16 cellular contexts compared by ENCODE assay signal in the genomic region with DNA sequence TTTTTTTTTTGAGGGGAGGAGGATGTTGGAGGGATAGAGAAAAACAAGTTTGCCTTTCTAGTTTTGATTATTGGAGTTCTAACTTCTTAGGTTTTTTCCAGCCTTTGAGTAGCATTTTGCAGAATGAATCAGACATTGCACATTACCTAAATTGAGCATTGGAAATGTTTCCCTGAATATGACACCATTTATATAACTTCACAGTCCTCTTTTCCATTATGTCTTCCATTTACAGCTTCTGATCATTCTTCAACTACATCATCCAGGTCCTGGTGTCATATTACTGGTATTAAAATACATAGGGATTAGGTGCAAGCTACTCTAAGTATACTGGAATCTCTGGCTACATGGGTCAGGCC.
DNase-seq lines count a peak whose midpoint lies in the region; ATAC-seq and TF ChIP-seq lines count a peak whose summit lies in the region.
"Had no signal": no experiment of that assay in that cellular context is flagged by ENCODE, and none has a peak within 500 bp of the region (broad histone marks: within the 10 kb centered on the region; RNA-seq: fewer than 3 reads in every experiment).

No MANE protein-coding gene starts in this region.

- H3K27me3 Mint-ChIP-seq in chondrocyte (ENCODE audit: low read depth): no peaks in the 10 kb centered on the region
- H3K27me3 Mint-ChIP-seq in neural progenitor cell (ENCODE audit: insufficient read depth, low read depth): no peaks in the 10 kb centered on the region

- no peaks in the 10 kb centered on the region for H3K36me3 ChIP-seq in Karpas-422 (ENCODE audit: insufficient read depth, low read length)
- H3K36me3 ChIP-seq in skeletal muscle tissue (ENCODE audit: control insufficient read depth in 3 of 3, insufficient read depth in 3 of 3, low read length in 3 of 3): no peaks in the 10 kb centered on the region
- H3K36me3 ChIP-seq in neural progenitor cell: no peaks in the 10 kb centered on the region
- H3K36me3 ChIP-seq: colonic mucosa, lower lobe of right lung, sigmoid colon had no signal

- H3K36me3 Mint-ChIP-seq in chondrocyte (ENCODE audit: low read depth): no peaks in the 10 kb centered on the region
- peaks cover 4% of the 10 kb centered on the region for H3K36me3 Mint-ChIP-seq in neural progenitor cell

- peak overlapping the region; percentile 97; the same call in 1 of the 2 replicates for H3K27ac ChIP-seq in Karpas-422 (ENCODE audit: low read length)
- H3K27ac ChIP-seq in skeletal muscle tissue (ENCODE audit: low read depth, low read length): peak overlapping the region; percentile 90
- no peak overlapping the region for H3K27ac ChIP-seq in foreskin keratinocyte
- no peak overlapping the region for H3K27ac ChIP-seq in neural progenitor cell
- H3K27ac ChIP-seq: colonic mucosa, esophagus squamous epithelium, SJCRH30 had no signal

- H2AFZ ChIP-seq in Karpas-422 (ENCODE audit: low read length): no peak overlapping the region
- H2AFZ ChIP-seq in neural progenitor cell (replicated peaks): no peak overlapping the region

- peaks cover 68% of the 10 kb centered on the region for H3K4me1 ChIP-seq in Karpas-422 (ENCODE audit: low read length)
- H3K4me1 ChIP-seq in skeletal muscle tissue (ENCODE audit: control insufficient read depth in 3 of 3, insufficient read depth in 3 of 3, low read length in 3 of 3): peaks cover 57 to 69% (median 67%) of the 10 kb centered on the region in 3 donors
- H3K4me1 ChIP-seq in foreskin keratinocyte: peaks cover 27% of the 10 kb centered on the region
- H3K4me1 ChIP-seq in neural progenitor cell: no peaks in the 10 kb centered on the region
- H3K4me1 ChIP-seq: colonic mucosa had no signal

- H3K79me2 ChIP-seq in Karpas-422 (ENCODE audit: low read length) (no peaks in the 10 kb centered on the region), neural progenitor cell (ENCODE audit: low read depth) (no peaks in the 10 kb centered on the region)

- peak overlapping the region; percentile 85 for H3K27ac Mint-ChIP-seq in chondrocyte (ENCODE audit: unreplicated experiment)
- no peak overlapping the region for H3K27ac Mint-ChIP-seq in neural progenitor cell

- H3K4me2 ChIP-seq in Karpas-422 (ENCODE audit: low read depth, low read length, poor library complexity, severe bottlenecking) (no peak overlapping the region), neural progenitor cell (no peak overlapping the region)

- H3K9me3 Mint-ChIP-seq in chondrocyte (ENCODE audit: low read depth): no peaks in the 10 kb centered on the region
- no peaks in the 10 kb centered on the region for H3K9me3 Mint-ChIP-seq in neural progenitor cell

- no peak for ATAC-seq in GM19463 (IDR thresholded peaks at IDR 0.05; ENCODE audit: unreplicated experiment)
- no peak for ATAC-seq in foreskin keratinocyte
- ATAC-seq: lower lobe of right lung had no signal

- H3K4me3 ChIP-seq in Karpas-422 (ENCODE audit: low read length): no peak overlapping the region
- H3K4me3 ChIP-seq in skeletal muscle tissue (ENCODE audit: low read length in 3 of 3): no peak overlapping the region
- no peak overlapping the region for H3K4me3 ChIP-seq in neural progenitor cell
- H3K4me3 ChIP-seq: colonic mucosa, esophagus squamous epithelium, lower lobe of right lung, sigmoid colon, SJCRH30, stomach had no signal

- H3K27me3 ChIP-seq in Karpas-422 (ENCODE audit: low read length) (no peaks in the 10 kb centered on the region), skeletal muscle tissue (ENCODE audit: control insufficient read depth in 3 of 3, insufficient read depth in 3 of 3, low read length in 3 of 3) (no peaks in the 10 kb centered on the region), foreskin keratinocyte (no peaks in the 10 kb centered on the region), neural progenitor cell (no peaks in the 10 kb centered on the region)
- H3K27me3 ChIP-seq: colonic mucosa, esophagus squamous epithelium, sigmoid colon, SJCRH30, stomach had no signal

- no peak overlapping the region for H3K4me3 Mint-ChIP-seq in chondrocyte (ENCODE audit: unreplicated experiment)
- no peak overlapping the region for H3K4me3 Mint-ChIP-seq in neural progenitor cell

- H3K9ac ChIP-seq in Karpas-422 (ENCODE audit: low read length) (no peak overlapping the region), skeletal muscle tissue (ENCODE audit: low read depth in 1 of 3, low read length in 3 of 3) (peak overlapping the region; percentile 5 to 40 (median 20)), neural progenitor cell (no peak overlapping the region)

- peaks cover 79% of the 10 kb centered on the region for H3K4me1 Mint-ChIP-seq in chondrocyte (ENCODE audit: low read depth)
- peaks cover 7% of the 10 kb centered on the region for H3K4me1 Mint-ChIP-seq in neural progenitor cell

- no peak for TF ChIP-seq CTCF in chondrocyte (IDR thresholded peaks at IDR 0.05)
- no peak for TF ChIP-seq CTCF in foreskin keratinocyte (conservative IDR thresholded peaks at IDR 0.05)
- no peak for TF ChIP-seq CTCF in neural progenitor cell (IDR thresholded peaks at IDR 0.05)

- peak; percentile 28 for DNase-seq in NCI-H82 (lab: John Stamatoyannopoulos, UW)
- DNase-seq in NCI-H82 treated with DMSO at 0.1 percent for 48 hours (lab: John Stamatoyannopoulos, UW; ENCODE audit: unreplicated experiment): no peak
- DNase-seq in Karpas-422: no peak
- no peak for DNase-seq in chondrocyte (ENCODE audit: low spot score)
- no peak for DNase-seq in foreskin keratinocyte
- DNase-seq in neural progenitor cell (ENCODE audit: low spot score): no peak
- DNase-seq: activated CD8-positive, alpha-beta memory T cell treated with anti-CD3 and anti-CD28 coated beads for 24 hours; Caco-2; colonic mucosa; esophagus squamous epithelium; lower lobe of right lung; sigmoid colon; stomach had no signal

- H4K20me1 ChIP-seq in Karpas-422 (ENCODE audit: insufficient read depth, low read depth, low read length): no peaks in the 10 kb centered on the region
- H4K20me1 ChIP-seq in neural progenitor cell (ENCODE audit: low read depth): no peaks in the 10 kb centered on the region

- H3K9me3 ChIP-seq in Karpas-422 (ENCODE audit: low read length): no peaks in the 10 kb centered on the region
- no peaks in the 10 kb centered on the region for H3K9me3 ChIP-seq in skeletal muscle tissue (ENCODE audit: control insufficient read depth in 3 of 3, low read length in 3 of 3)
- no peaks in the 10 kb centered on the region for H3K9me3 ChIP-seq in neural progenitor cell (ENCODE audit: low read depth)
- H3K9me3 ChIP-seq: Caco-2, colonic mucosa, esophagus squamous epithelium, lower lobe of right lung, sigmoid colon, SJCRH30, stomach had no signal

- H3F3A ChIP-seq in neural progenitor cell (ENCODE audit: low read depth): no peaks in the 10 kb centered on the region

- no peaks in the 10 kb centered on the region for H3K9me2 ChIP-seq in Karpas-422 (replicated peaks; ENCODE audit: insufficient read depth, low read length)

Comparison
In these comparisons a context has a peak if more than half of its experiments do, and no peak if none do; other contexts are left out.
1. H3K27ac ChIP-seq: peak in Karpas-422 (single experiment) and skeletal muscle tissue (single experiment); none in foreskin keratinocyte (single experiment) and neural progenitor cell (single experiment).
2. H3K9ac ChIP-seq: peak in skeletal muscle tissue (3 of 3); none in Karpas-422 (single experiment) and neural progenitor cell (single experiment).